Comparison of ENCODE assay signal across 8 cellular contexts in genomic region chr19:43755256-43755801, GRCh38. TPM values are rescaled to one million over a fixed set of nuclear protein-coding genes. Genes with fewer than 3 reads are reported as not detected.
DNase-seq lines count a peak whose midpoint lies in the region; ATAC-seq and TF ChIP-seq lines count a peak whose summit lies in the region.

No MANE protein-coding gene starts in this region.

- CTCF ChIA-PET in A673 (lab: Charles Lee), result interaction anchor here (0.6 to 1.5 kb wide), 4 partner anchors 10 to 759 kb away, joined by 3 to 9 read pairs (median 3); no protein-coding TSS in a partner anchor

- H3K4me2 ChIP-seq in SU-DHL-6 (ENCODE audit: low read depth, low read length, poor library complexity, severe bottlenecking), result peak overlapping the region; percentile 83

- H3K4me1 ChIP-seq in A673 (ENCODE audit: insufficient read depth, low read length, poor library complexity, severe bottlenecking) (peaks cover 11% of the 10 kb centered on the region), upper lobe of right lung (peaks cover 18% of the 10 kb centered on the region)

- H3K4me3 ChIP-seq in A673 (ENCODE audit: low read depth, low read length, poor library complexity, severe bottlenecking), result peak overlapping the region; percentile 67
- peak overlapping the region; percentile 77 for H3K4me3 ChIP-seq in SU-DHL-6 (ENCODE audit: insufficient read depth, low read length, poor library complexity, severe bottlenecking)
- H3K4me3 ChIP-seq in upper lobe of right lung, result peak overlapping the region; percentile 69

- no peaks in the 10 kb centered on the region for H4K20me1 ChIP-seq in SU-DHL-6 (ENCODE audit: low read depth, low read length)

- H3K27ac Mint-ChIP-seq in activated naive CD8-positive, alpha-beta T cell treated with anti-CD3 and anti-CD28 coated beads, Interleukin-2, amount 50 U/mL, for 24 hours, result peak overlapping the region; percentile 100

- peak overlapping the region; percentile 94 for H3K9ac ChIP-seq in SU-DHL-6 (ENCODE audit: low read length)

- peak overlapping the region; percentile 99 for H3K4me3 Mint-ChIP-seq in activated naive CD8-positive, alpha-beta T cell treated with anti-CD3 and anti-CD28 coated beads, Interleukin-2, amount 50 U/mL, for 24 hours

- intact Hi-C loops in A673 (cut with micrococcal nuclease; ENCODE audit: unreplicated experiment), result no loop called here
- intact Hi-C loops in cardiac septum (cut with DNase I), result no loop called here
- intact Hi-C loops in upper lobe of right lung (cut with DNase I), result no loop called here

- no peak for TF ChIP-seq CTCF in A673 (conservative IDR thresholded peaks at IDR 0.05; ENCODE audit: low read depth, low read length)
- no peak for TF ChIP-seq CTCF in SU-DHL-6 (IDR thresholded peaks at IDR 0.05; ENCODE audit: insufficient read depth, low read length, poor library complexity, severe bottlenecking)
- TF ChIP-seq CTCF in upper lobe of right lung (IDR thresholded peaks at IDR 0.05), result no peak

- DNase-seq in A673 (ENCODE audit: low spot score) (peak; percentile 85), GM19238 (ENCODE audit: insufficient read length, low spot score) (peak; percentile 39), NCI-H1105 (lab: John Stamatoyannopoulos, UW) (peak; percentile 77), cardiac septum (ENCODE audit: low spot score) (peak; percentile 92), pons (ENCODE audit: low spot score) (peak; percentile 74), upper lobe of right lung (peak; percentile 92)
- DNase-seq in activated naive CD8-positive, alpha-beta T cell treated with anti-CD3 and anti-CD28 coated beads, Interleukin-2, amount 50 U/mL, for 24 hours, result peak; percentile 87

- H3K9me2 ChIP-seq in SU-DHL-6 (replicated peaks; ENCODE audit: insufficient read depth, low read length), result no peaks in the 10 kb centered on the region

- H2AFZ ChIP-seq in SU-DHL-6 (ENCODE audit: low read depth, low read length, severe bottlenecking), result no peak overlapping the region

- peaks cover 41% of the 10 kb centered on the region for H3K36me3 Mint-ChIP-seq in activated naive CD8-positive, alpha-beta T cell treated with anti-CD3 and anti-CD28 coated beads, Interleukin-2, amount 50 U/mL, for 24 hours (ENCODE audit: low read depth)

- H3K27me3 ChIP-seq in A673 (replicated peaks; ENCODE audit: insufficient read depth, low read depth, low read length, poor library complexity) (no peaks in the 10 kb centered on the region), SU-DHL-6 (ENCODE audit: low read length) (no peaks in the 10 kb centered on the region), upper lobe of right lung (no peaks in the 10 kb centered on the region)

- H3F3A ChIP-seq in SU-DHL-6 (ENCODE audit: insufficient read depth), result peaks cover 53% of the 10 kb centered on the region

- H3K9me3 ChIP-seq in A673 (ENCODE audit: low read depth, low read length, poor library complexity, severe bottlenecking) (no peaks in the 10 kb centered on the region), SU-DHL-6 (ENCODE audit: insufficient read depth, low read length) (no peaks in the 10 kb centered on the region), upper lobe of right lung (no peaks in the 10 kb centered on the region)

- peaks cover 76% of the 10 kb centered on the region for H3K4me1 Mint-ChIP-seq in activated naive CD8-positive, alpha-beta T cell treated with anti-CD3 and anti-CD28 coated beads, Interleukin-2, amount 50 U/mL, for 24 hours

- ATAC-seq in activated naive CD8-positive, alpha-beta T cell treated with anti-CD3 and anti-CD28 coated beads, Interleukin-2, amount 50 U/mL, for 24 hours, result no peak
- ATAC-seq in upper lobe of right lung, result peak; percentile 55

- H3K9me3 Mint-ChIP-seq in activated naive CD8-positive, alpha-beta T cell treated with anti-CD3 and anti-CD28 coated beads, Interleukin-2, amount 50 U/mL, for 24 hours, result no peaks in the 10 kb centered on the region

- H3K27me3 Mint-ChIP-seq in activated naive CD8-positive, alpha-beta T cell treated with anti-CD3 and anti-CD28 coated beads, Interleukin-2, amount 50 U/mL, for 24 hours, result peaks cover 9% of the 10 kb centered on the region

- POLR2A ChIA-PET in A673 (lab: Charles Lee; ENCODE audit: low non-redundant PET), result no interaction called here

- H3K27ac ChIP-seq in A673 (ENCODE audit: low read depth, low read length, poor library complexity, severe bottlenecking) (peak overlapping the region; percentile 98), SU-DHL-6 (ENCODE audit: low read depth, low read length) (peak overlapping the region; percentile 95), upper lobe of right lung (peak overlapping the region; percentile 97)

- H3K36me3 ChIP-seq in A673 (ENCODE audit: insufficient read depth, low read length, poor library complexity, severe bottlenecking) (peaks cover 14% of the 10 kb centered on the region), SU-DHL-6 (ENCODE audit: low read length) (no peaks in the 10 kb centered on the region), upper lobe of right lung (peaks cover 8% of the 10 kb centered on the region)

- TSS peak; percentile 94 for BruUV-seq in A673 (replicated peaks; lab: Mats Ljungman, UMichigan)

- peaks cover 24% of the 10 kb centered on the region for H3K79me2 ChIP-seq in SU-DHL-6 (ENCODE audit: insufficient read depth, low read length)

RNA-seq across cellular contexts. Expression of gene SMG9, which starts 0.6 kb away (rescaled TPM):
- total RNA-seq in A673 (2021) (78.8 and 90.6 TPM in 2 replicates), cardiac septum (17.2 TPM), upper lobe of right lung (44.7 TPM)

RNA-seq across cellular contexts. Expression of gene KCNN4, which starts 25.4 kb away (rescaled TPM):
- 0.20 TPM in 1 of 2 replicates, not detected in the other for total RNA-seq in A673 (2021)
- 0.43 TPM for total RNA-seq in cardiac septum
- total RNA-seq in upper lobe of right lung, result 7.3 TPM

RNA-seq across cellular contexts. Expression of gene IRGC, which starts 39.5 kb away (rescaled TPM):
- not detected in 2 replicates for total RNA-seq in A673 (2021)
- total RNA-seq in cardiac septum, result not detected
- not detected for total RNA-seq in upper lobe of right lung

RNA-seq across cellular contexts. Expression of gene LYPD5, which starts 46.9 kb away (rescaled TPM):
- not detected in 2 replicates for total RNA-seq in A673 (2021)
- total RNA-seq in cardiac septum, result 1.3 TPM
- 3.6 TPM for total RNA-seq in upper lobe of right lung

Comparison
In these comparisons a context has a peak if more than half of its experiments do, and no peak if none do; other contexts are left out.
1. DNase-seq: peak in every context shown above with its lines; median percentile 92 in cardiac septum; 92 in upper lobe of right lung; 87 in activated naive CD8-positive, alpha-beta T cell treated with anti-CD3 and anti-CD28 coated beads, Interleukin-2, amount 50 U/mL, for 24 hours; 85 in A673; 77 in NCI-H1105; 74 in pons; 39 in GM19238.